7 cellular contexts compared by ENCODE assay signal in genomic region chr18:13217466-13217961, GRCh38. TPM values are rescaled to one million over a fixed set of nuclear protein-coding genes. Genes with fewer than 3 reads are reported as not detected.
DNase-seq lines count a peak whose midpoint lies in the region; ATAC-seq and TF ChIP-seq lines count a peak whose summit lies in the region.

No MANE protein-coding gene starts in this region.

- H3K9me3 ChIP-seq in HUES48 (ENCODE audit: control insufficient read depth, insufficient read depth, low read length) (no peaks in the 10 kb centered on the region), left lung (no peaks in the 10 kb centered on the region)

- H3K36me3 ChIP-seq in HUES48 (ENCODE audit: control insufficient read depth, insufficient read depth, low read length), result no peaks in the 10 kb centered on the region
- no peaks in the 10 kb centered on the region for H3K36me3 ChIP-seq in left lung

- no peak overlapping the region for H3K4me3 Mint-ChIP-seq in activated B cell treated with CpG ODN at 0.5 μM for 24 hours
- H3K4me3 Mint-ChIP-seq in chondrocyte (ENCODE audit: unreplicated experiment), result peak overlapping the region; percentile 22

- TF ChIP-seq CTCF in activated B cell treated with CpG ODN at 0.5 μM for 24 hours (IDR thresholded peaks at IDR 0.05) (no peak), chondrocyte (IDR thresholded peaks at IDR 0.05) (no peak), left lung (IDR thresholded peaks at IDR 0.05) (peak in 1 of 2 donors; percentile 2)

- peak; percentile 40 for DNase-seq in activated B cell treated with CpG ODN at 0.5 μM for 24 hours
- DNase-seq in chondrocyte (ENCODE audit: low spot score), result no peak
- DNase-seq in left lung, result peak in 1 of 2 donors; percentile 86
- peak; percentile 44 to 55 for DNase-seq in stimulated activated CD4-positive, alpha-beta T cell treated with anti-CD3 and anti-CD28 coated beads, Interleukin-4, amount 100 ng/mL, for 4 hours
- DNase-seq in NCI-H1048 (lab: John Stamatoyannopoulos, UW), result no peak

- peaks cover 54% of the 10 kb centered on the region for H3K27me3 ChIP-seq in HUES48 (ENCODE audit: control insufficient read depth, insufficient read depth, low read length)
- H3K27me3 ChIP-seq in left lung, result peaks cover 0 to 76% of the 10 kb centered on the region in 2 donors

- H3K27me3 Mint-ChIP-seq in activated B cell treated with CpG ODN at 0.5 μM for 24 hours (peaks cover 52% of the 10 kb centered on the region), chondrocyte (ENCODE audit: low read depth) (no peaks in the 10 kb centered on the region)

- CTCF ChIA-PET in activated B cell treated with CpG ODN at 0.5 μM for 24 hours (lab: Charles Lee), result interaction anchor here (1.4 to 1.9 kb wide), 3 partner anchors 309 to 412 kb away, joined by 3 to 20 read pairs (median 7); no protein-coding TSS in a partner anchor

- H3K4me3 ChIP-seq in HUES48 (ENCODE audit: low read depth, low read length) (peak overlapping the region; percentile 70), left lung (peak overlapping the region; percentile 59 to 60)

- H3K36me3 Mint-ChIP-seq in activated B cell treated with CpG ODN at 0.5 μM for 24 hours (ENCODE audit: low read depth) (no peaks in the 10 kb centered on the region), chondrocyte (ENCODE audit: low read depth) (no peaks in the 10 kb centered on the region)

- POLR2A ChIA-PET in activated B cell treated with CpG ODN at 0.5 μM for 24 hours (lab: Charles Lee), result no interaction called here

- H3K4me1 Mint-ChIP-seq in activated B cell treated with CpG ODN at 0.5 μM for 24 hours, result peaks cover 16% of the 10 kb centered on the region
- peaks cover 45% of the 10 kb centered on the region for H3K4me1 Mint-ChIP-seq in chondrocyte (ENCODE audit: low read depth)

- ATAC-seq in GM18502 (IDR thresholded peaks at IDR 0.05; ENCODE audit: poor library complexity, unreplicated experiment) (peak; percentile 48), activated B cell treated with CpG ODN at 0.5 μM for 24 hours (ENCODE audit: low read depth) (peak; percentile 49), left lung (peak; percentile 11)

- H3K4me1 ChIP-seq in HUES48 (ENCODE audit: control insufficient read depth, insufficient read depth, low read length) (peaks cover 27% of the 10 kb centered on the region), left lung (peaks cover 20 to 61% of the 10 kb centered on the region in 2 donors)

- H3K27ac Mint-ChIP-seq in activated B cell treated with CpG ODN at 0.5 μM for 24 hours (no peak overlapping the region), chondrocyte (ENCODE audit: unreplicated experiment) (no peak overlapping the region)

- H3K9ac ChIP-seq in HUES48 (ENCODE audit: low read depth, low read length), result no peak overlapping the region

- H3K9me3 Mint-ChIP-seq in activated B cell treated with CpG ODN at 0.5 μM for 24 hours, result no peaks in the 10 kb centered on the region
- no peaks in the 10 kb centered on the region for H3K9me3 Mint-ChIP-seq in chondrocyte (ENCODE audit: low read depth)

- intact Hi-C loops in activated B cell treated with CpG ODN at 0.5 μM for 24 hours (cut with micrococcal nuclease), result loop anchor here (2.0 to 5.0 kb wide), 5 partner anchors 165 to 915 kb away; partner anchors contain the start of genes FAM210A, RNMT and ZNF519
- intact Hi-C loops in left lung (cut with DNase I), result loop anchor here in 1 of 2 donors (5.0 to 10.0 kb wide), 2 partner anchors 315 to 417 kb away; no protein-coding TSS in a partner anchor

- H3K27ac ChIP-seq in HUES48 (ENCODE audit: low read depth, low read length) (no peak overlapping the region), left lung (peak overlapping the region; percentile 45 to 65)

RNA-seq across cellular contexts. Expression of gene LDLRAD4, which starts 1.0 kb away (rescaled TPM):
- total RNA-seq in activated B cell treated with CpG ODN at 0.5 μM for 24 hours (66.9 and 70.1 TPM in 2 replicates), chondrocyte (78.2 to 229 TPM (median 80.5 TPM) in 3 replicates), left lung (10 to 100 TPM; 22.6 to 26.6 TPM)

Comparison
In these comparisons a context has a peak if more than half of its experiments do, and no peak if none do; other contexts are left out.
1. DNase-seq: peak in activated B cell treated with CpG ODN at 0.5 μM for 24 hours (single experiment) and stimulated activated CD4-positive, alpha-beta T cell treated with anti-CD3 and anti-CD28 coated beads, Interleukin-4, amount 100 ng/mL, for 4 hours (2 of 2); none in chondrocyte (single experiment) and NCI-H1048 (single experiment).
2. Peak in every context shown above with its lines, with median percentiles within 50 percentile points of each other: ATAC-seq.